Comparison of ENCODE assay signal across 37 cellular contexts in genomic region chr2:112027767-112028166, GRCh38.
"Had no signal": no experiment of that assay in that cellular context is flagged by ENCODE, and none has a peak within 500 bp of the region (broad histone marks: within the 10 kb centered on the region; RNA-seq: fewer than 3 reads in every experiment).

No MANE protein-coding gene starts in this region.

- H3K27me3 ChIP-seq: ascending aorta, cardiac muscle cell had no signal

- H3K9me3 ChIP-seq: ascending aorta had no signal

- H3K27me3 Mint-ChIP-seq: activated CD4-positive, alpha-beta memory T cell treated with anti-CD3 and anti-CD28 coated beads, Interleukin-2, amount 10 ng/mL, durations not matched to agents 7 days and 5 days; activated naive CD4-positive, alpha-beta T cell treated with anti-CD3 and anti-CD28 coated beads, Interleukin-2, amount 50 U/mL, for 24 hours; brain; central memory CD8-positive, alpha-beta T cell had no signal

- H3K4me1 Mint-ChIP-seq: central memory CD8-positive, alpha-beta T cell had no signal

- ATAC-seq: activated CD4-positive, alpha-beta T cell treated with anti-CD3 and anti-CD28 coated beads for 36 hours; activated CD4-positive, CD25-positive, alpha-beta regulatory T cell treated with anti-CD3 and anti-CD28 coated beads, Interleukin-2, amount 50 U/mL, for 24 hours; activated CD8-positive, alpha-beta memory T cell treated with anti-CD3 and anti-CD28 coated beads, Interleukin-2, amount 10 ng/mL, durations not matched to agents 7 days and 5 days; activated CD8-positive, alpha-beta T cell treated with anti-CD3 and anti-CD28 coated beads, Interleukin-2, amount 10 ng/mL, durations not matched to agents 7 days and 5 days; activated naive CD8-positive, alpha-beta T cell treated with anti-CD3 and anti-CD28 coated beads, Interleukin-2, amount 50 U/mL, for 24 hours; WTC11 had no signal

- H3K27ac Mint-ChIP-seq: activated CD4-positive, alpha-beta memory T cell treated with anti-CD3 and anti-CD28 coated beads, Interleukin-2, amount 10 ng/mL, durations not matched to agents 7 days and 5 days; activated CD4-positive, alpha-beta T cell treated with anti-CD3 and anti-CD28 coated beads for 36 hours; activated CD4-positive, alpha-beta T cell treated with anti-CD3 and anti-CD28 coated beads, Interleukin-2, amount 10 ng/mL, durations not matched to agents 7 days and 5 days; activated CD8-positive, alpha-beta memory T cell treated with anti-CD3 and anti-CD28 coated beads, Interleukin-2, amount 10 ng/mL, durations not matched to agents 7 days and 5 days; activated CD8-positive, alpha-beta T cell treated with anti-CD3 and anti-CD28 coated beads, Interleukin-2, amount 10 ng/mL, durations not matched to agents 7 days and 5 days; activated naive CD4-positive, alpha-beta T cell treated with anti-CD3 and anti-CD28 coated beads, Interleukin-2, amount 10 ng/mL, durations not matched to agents 7 days and 5 days; activated naive CD4-positive, alpha-beta T cell treated with anti-CD3 and anti-CD28 coated beads, Interleukin-2, amount 50 U/mL, for 24 hours; activated naive CD8-positive, alpha-beta T cell; activated naive CD8-positive, alpha-beta T cell treated with anti-CD3 and anti-CD28 coated beads, Interleukin-2, amount 10 ng/mL, durations not matched to agents 7 days and 5 days; activated naive CD8-positive, alpha-beta T cell treated with anti-CD3 and anti-CD28 coated beads, Interleukin-2, amount 50 U/mL, for 24 hours; activated T-cell treated with anti-CD3 and anti-CD28 coated beads, Interleukin-2, amount 50 U/mL, for 24 hours; activated T-helper 2 cell treated with anti-CD3 and anti-CD28 coated beads, Interferon-gamma antibody, Interleukin-2, Interleukin-4, amounts not matched to agents 10 μg/mL and 5 μg/mL and 100 μg/mL, durations not matched to agents 14 hours and 24 hours and 36 hours; brain; T-helper 1 cell treated with Interleukin-12 subunit alpha and Interleukin-12 subunit beta and Interleukin-4 antibody, amounts not matched to agents 30 μg/mL and 1 μg/mL, for 36 hours; T-helper 2 cell treated with Interferon-gamma antibody and Interleukin-4, amounts not matched to agents 5 μg/mL and 100 μg/mL, for 36 hours had no signal

- H3K4me3 ChIP-seq: ascending aorta, cardiac muscle cell had no signal

- DNase-seq: activated CD4-positive, alpha-beta memory T cell treated with anti-CD3 and anti-CD28 coated beads, Interleukin-2, amount 10 ng/mL, durations not matched to agents 7 days and 5 days; activated CD4-positive, alpha-beta T cell treated with anti-CD3 and anti-CD28 coated beads for 1 hour; activated CD4-positive, alpha-beta T cell treated with anti-CD3 and anti-CD28 coated beads for 36 hours; activated CD4-positive, alpha-beta T cell treated with anti-CD3 and anti-CD28 coated beads for 48 hours; activated CD4-positive, alpha-beta T cell treated with anti-CD3 and anti-CD28 coated beads, Interleukin-2, amount 10 ng/mL, durations not matched to agents 7 days and 5 days; activated CD4-positive, alpha-beta T cell treated with anti-CD3 and anti-CD28 coated beads, Interleukin-2, amount 50 U/mL, for 48 hours; activated CD4-positive, CD25-positive, alpha-beta regulatory T cell; activated CD8-positive, alpha-beta memory T cell treated with anti-CD3 and anti-CD28 coated beads for 24 hours; activated CD8-positive, alpha-beta memory T cell treated with anti-CD3 and anti-CD28 coated beads, Interleukin-2, amount 10 ng/mL, durations not matched to agents 7 days and 5 days; activated CD8-positive, alpha-beta memory T cell treated with anti-CD3 and anti-CD28 coated beads, Interleukin-2, amount 50 U/mL, for 48 hours; activated CD8-positive, alpha-beta T cell treated with anti-CD3 and anti-CD28 coated beads, Interleukin-2, amount 10 ng/mL, durations not matched to agents 7 days and 5 days; activated effector memory CD4-positive, alpha-beta T cell treated with Interleukin-2 at 50 U/mL for 16 hours; activated gamma-delta T cell; activated naive CD4-positive, alpha-beta T cell treated with anti-CD3 and anti-CD28 coated beads, Interleukin-2, amount 10 ng/mL, durations not matched to agents 7 days and 5 days; activated naive CD4-positive, alpha-beta T cell treated with Interleukin-2 at 50 U/mL for 16 hours; activated naive CD8-positive, alpha-beta T cell treated with anti-CD3 and anti-CD28 coated beads, Interleukin-2, amount 10 ng/mL, durations not matched to agents 7 days and 5 days; activated naive CD8-positive, alpha-beta T cell treated with anti-CD3 and anti-CD28 coated beads, Interleukin-2, amount 50 U/mL, for 24 hours; activated T-cell treated with anti-CD3 and anti-CD28 coated beads, Interleukin-2, amount 50 U/mL, for 24 hours; activated T-cell treated with anti-CD3 and anti-CD28 coated beads, Interleukin-2, amount 50 U/mL, for 48 hours; amygdala; anterior cingulate cortex; caudate nucleus; cerebellar nuclear complex; T-helper 2 cell; T-helper 9 cell; WERI-Rb-1 had no signal

- H3K4me3 Mint-ChIP-seq: activated CD4-positive, alpha-beta memory T cell treated with anti-CD3 and anti-CD28 coated beads, Interleukin-2, amount 10 ng/mL, durations not matched to agents 7 days and 5 days; activated CD4-positive, alpha-beta T cell treated with anti-CD3 and anti-CD28 coated beads for 36 hours; activated CD4-positive, alpha-beta T cell treated with anti-CD3 and anti-CD28 coated beads, Interleukin-2, amount 10 ng/mL, durations not matched to agents 7 days and 5 days; activated CD8-positive, alpha-beta memory T cell treated with anti-CD3 and anti-CD28 coated beads, Interleukin-2, amount 10 ng/mL, durations not matched to agents 7 days and 5 days; activated CD8-positive, alpha-beta T cell treated with anti-CD3 and anti-CD28 coated beads, Interleukin-2, amount 10 ng/mL, durations not matched to agents 7 days and 5 days; activated naive CD4-positive, alpha-beta T cell treated with anti-CD3 and anti-CD28 coated beads, Interleukin-2, amount 10 ng/mL, durations not matched to agents 7 days and 5 days; activated naive CD4-positive, alpha-beta T cell treated with anti-CD3 and anti-CD28 coated beads, Interleukin-2, amount 50 U/mL, for 24 hours; activated naive CD8-positive, alpha-beta T cell; activated naive CD8-positive, alpha-beta T cell treated with anti-CD3 and anti-CD28 coated beads, Interleukin-2, amount 10 ng/mL, durations not matched to agents 7 days and 5 days; activated naive CD8-positive, alpha-beta T cell treated with anti-CD3 and anti-CD28 coated beads, Interleukin-2, amount 50 U/mL, for 24 hours; activated T-cell treated with anti-CD3 and anti-CD28 coated beads, Interleukin-2, amount 50 U/mL, for 24 hours; brain; central memory CD8-positive, alpha-beta T cell; T-helper 1 cell treated with Interleukin-12 subunit alpha and Interleukin-12 subunit beta and Interleukin-4 antibody, amounts not matched to agents 30 μg/mL and 1 μg/mL, for 36 hours; T-helper 2 cell treated with Interferon-gamma antibody and Interleukin-4, amounts not matched to agents 5 μg/mL and 100 μg/mL, for 36 hours; WTC11 had no signal

- H3K9me3 Mint-ChIP-seq: activated CD4-positive, alpha-beta memory T cell treated with anti-CD3 and anti-CD28 coated beads, Interleukin-2, amount 10 ng/mL, durations not matched to agents 7 days and 5 days; activated CD4-positive, alpha-beta T cell treated with anti-CD3 and anti-CD28 coated beads, Interleukin-2, amount 10 ng/mL, durations not matched to agents 7 days and 5 days; activated naive CD4-positive, alpha-beta T cell treated with anti-CD3 and anti-CD28 coated beads, Interleukin-2, amount 10 ng/mL, durations not matched to agents 7 days and 5 days; activated naive CD4-positive, alpha-beta T cell treated with anti-CD3 and anti-CD28 coated beads, Interleukin-2, amount 50 U/mL, for 24 hours; activated naive CD8-positive, alpha-beta T cell treated with anti-CD3 and anti-CD28 coated beads, Interleukin-2, amount 10 ng/mL, durations not matched to agents 7 days and 5 days; activated naive CD8-positive, alpha-beta T cell treated with anti-CD3 and anti-CD28 coated beads, Interleukin-2, amount 50 U/mL, for 24 hours; activated T-cell treated with anti-CD3 and anti-CD28 coated beads, Interleukin-2, amount 50 U/mL, for 24 hours; activated T-helper 2 cell treated with anti-CD3 and anti-CD28 coated beads, Interferon-gamma antibody, Interleukin-2, Interleukin-4, amounts not matched to agents 10 μg/mL and 5 μg/mL and 100 μg/mL, durations not matched to agents 14 hours and 24 hours and 36 hours; central memory CD8-positive, alpha-beta T cell; T-helper 1 cell treated with Interleukin-12 subunit alpha and Interleukin-12 subunit beta and Interleukin-4 antibody, amounts not matched to agents 30 μg/mL and 1 μg/mL, for 36 hours; T-helper 2 cell treated with Interferon-gamma antibody and Interleukin-4, amounts not matched to agents 5 μg/mL and 100 μg/mL, for 36 hours had no signal

- H3K27ac ChIP-seq: cardiac muscle cell, WERI-Rb-1 had no signal

- H3K36me3 Mint-ChIP-seq: activated CD8-positive, alpha-beta memory T cell treated with anti-CD3 and anti-CD28 coated beads, Interleukin-2, amount 10 ng/mL, durations not matched to agents 7 days and 5 days; activated naive CD4-positive, alpha-beta T cell treated with anti-CD3 and anti-CD28 coated beads, Interleukin-2, amount 10 ng/mL, durations not matched to agents 7 days and 5 days; activated naive CD4-positive, alpha-beta T cell treated with anti-CD3 and anti-CD28 coated beads, Interleukin-2, amount 50 U/mL, for 24 hours; activated naive CD8-positive, alpha-beta T cell; activated naive CD8-positive, alpha-beta T cell treated with anti-CD3 and anti-CD28 coated beads, Interleukin-2, amount 10 ng/mL, durations not matched to agents 7 days and 5 days; brain had no signal

- H3K36me3 ChIP-seq: cardiac muscle cell, WERI-Rb-1 had no signal
